ENCODE assay signal across 20 cellular contexts in genomic region chr5:93070938-93071337, GRCh38.
"Had no signal": no experiment of that assay in that cellular context is flagged by ENCODE, and none has a peak within 500 bp of the region (broad histone marks: within the 10 kb centered on the region; RNA-seq: fewer than 3 reads in every experiment).

No MANE protein-coding gene starts in this region.

- DNase-seq: activated B cell treated with CpG ODN at 0.5 μM for 24 hours; activated CD4-positive, alpha-beta T cell treated with anti-CD3 and anti-CD28 coated beads, Interleukin-2, amount 10 ng/mL, durations not matched to agents 7 days and 5 days; activated CD8-positive, alpha-beta memory T cell treated with anti-CD3 and anti-CD28 coated beads for 24 hours; activated naive CD4-positive, alpha-beta T cell treated with anti-CD3 and anti-CD28 coated beads for 36 hours; foreskin fibroblast; glutamatergic neuron; immature natural killer cell; mammary epithelial cell; natural killer cell; occipital lobe; psoas muscle; right lobe of liver; spleen; stimulated activated CD4-positive, alpha-beta T cell treated with anti-CD3 and anti-CD28 coated beads, Interleukin-2, amount 100 ng/mL, for 24 hours; stimulated activated naive B cell treated with anti-CD40 and anti-IgM and Interleukin-4, amounts not matched to agents 10 μg/mL and 1 μg/mL and 100 μg/mL, for 72 hours; substantia nigra; trophoblast cell had no signal

- H3K27ac ChIP-seq: psoas muscle, right lobe of liver, spleen had no signal

- H3K27me3 ChIP-seq: right lobe of liver, spleen had no signal

- H3K4me1 ChIP-seq: psoas muscle, right lobe of liver, spleen had no signal

- FAIRE-seq: astrocyte, endometrium had no signal

- ATAC-seq: esophagus mucosa; natural killer cell; psoas muscle; right lobe of liver; stimulated activated naive B cell treated with anti-CD40 and anti-IgM and Interleukin-4, amounts not matched to agents 10 μg/mL and 1 μg/mL and 100 μg/mL, for 72 hours had no signal

- H3K4me3 ChIP-seq: psoas muscle, right lobe of liver, spleen had no signal

- H3K9me3 ChIP-seq: psoas muscle, right lobe of liver, spleen had no signal

- H3K36me3 ChIP-seq: right lobe of liver, spleen had no signal
